23 cellular contexts compared by ENCODE assay signal in the genomic region with DNA sequence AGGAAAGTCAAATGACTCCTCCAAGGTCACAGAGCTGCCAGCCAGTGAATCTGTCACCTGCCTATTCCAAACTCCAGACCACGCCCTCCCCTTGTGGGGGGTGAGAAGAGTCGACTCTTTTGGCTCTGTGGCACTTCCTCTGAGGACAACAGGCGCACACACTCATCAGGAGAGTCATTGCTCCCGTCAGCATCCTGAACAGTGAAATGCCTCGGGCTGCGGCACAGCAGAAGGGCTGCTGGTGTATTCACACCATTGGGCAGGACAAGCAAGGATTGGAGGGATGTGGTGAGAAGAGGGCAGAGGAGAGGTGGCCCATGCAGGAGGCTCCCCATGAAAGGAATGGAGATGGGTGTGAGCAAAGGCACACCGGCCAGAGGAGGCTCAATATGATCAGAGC.
"Had no signal": no experiment of that assay in that cellular context is flagged by ENCODE, and none has a peak within 500 bp of the region (broad histone marks: within the 10 kb centered on the region; RNA-seq: fewer than 3 reads in every experiment).

No MANE protein-coding gene starts in this region.

- H3K9me3 ChIP-seq: gastrocnemius medialis, suprapubic skin, vagina had no signal

- H3K36me3 ChIP-seq: gastrocnemius medialis, suprapubic skin, vagina had no signal

- DNase-seq: activated CD4-positive, alpha-beta memory T cell treated with anti-CD3 and anti-CD28 coated beads for 36 hours; activated naive CD4-positive, alpha-beta T cell; activated naive CD8-positive, alpha-beta T cell treated with anti-CD3 and anti-CD28 coated beads for 36 hours; activated T-cell treated with anti-CD3 and anti-CD28 coated beads for 4 hours; anterior cingulate cortex; cortex of kidney; effector CD4-positive, alpha-beta T cell; gastrocnemius medialis; head of caudate nucleus; kidney; small intestine; stimulated activated CD4-positive, alpha-beta T cell treated with anti-CD3 and anti-CD28 coated beads, Interleukin-4, amount 100 ng/mL, for 1 hour; stimulated activated naive CD8-positive, alpha-beta T cell treated with anti-CD3 and anti-CD28 coated beads, Interleukin-15, amount 100 ng/mL, for 72 hours; T-helper 17 cell; trophoblast cell had no signal

- H3K27me3 Mint-ChIP-seq: activated CD4-positive, alpha-beta memory T cell treated with anti-CD3 and anti-CD28 coated beads for 36 hours; brain; central memory CD8-positive, alpha-beta T cell; progenitor cell of endocrine pancreas; T-helper 17 cell had no signal

- H3K4me3 Mint-ChIP-seq: activated CD4-positive, alpha-beta memory T cell treated with anti-CD3 and anti-CD28 coated beads for 36 hours; activated naive CD8-positive, alpha-beta T cell treated with anti-CD3 and anti-CD28 coated beads for 36 hours; brain; central memory CD8-positive, alpha-beta T cell; neural crest cell; stimulated activated naive CD8-positive, alpha-beta T cell treated with anti-CD3 and anti-CD28 coated beads, Interleukin-15, amount 100 ng/mL, for 72 hours; T-helper 17 cell had no signal

- H3K9me3 Mint-ChIP-seq: central memory CD8-positive, alpha-beta T cell; neural crest cell had no signal

- H3K27me3 ChIP-seq: gastrocnemius medialis, suprapubic skin, vagina had no signal

- H3K36me3 Mint-ChIP-seq: activated CD4-positive, alpha-beta memory T cell treated with anti-CD3 and anti-CD28 coated beads for 36 hours; activated naive CD8-positive, alpha-beta T cell treated with anti-CD3 and anti-CD28 coated beads for 36 hours; brain had no signal

- H3K4me1 Mint-ChIP-seq: neural crest cell had no signal

- FAIRE-seq: kidney, small intestine had no signal

- H3K27ac ChIP-seq: suprapubic skin, vagina had no signal

- H3K4me3 ChIP-seq: gastrocnemius medialis, suprapubic skin, vagina had no signal

- ATAC-seq: esophagus mucosa; gastrocnemius medialis; left lobe of liver; stimulated activated naive CD8-positive, alpha-beta T cell treated with anti-CD3 and anti-CD28 coated beads, Interleukin-15, amount 100 ng/mL, for 72 hours; T-helper 17 cell had no signal

- H3K27ac Mint-ChIP-seq: activated CD4-positive, alpha-beta memory T cell treated with anti-CD3 and anti-CD28 coated beads for 36 hours; activated naive CD8-positive, alpha-beta T cell treated with anti-CD3 and anti-CD28 coated beads for 36 hours; progenitor cell of endocrine pancreas; stimulated activated naive CD8-positive, alpha-beta T cell treated with anti-CD3 and anti-CD28 coated beads, Interleukin-15, amount 100 ng/mL, for 72 hours had no signal
